In genomic region chr17:46193626-46194392, GRCh38 we compare ENCODE assay signal across 1 cellular context.
TF ChIP-seq lines count a peak whose summit lies in the region.

No MANE protein-coding gene starts in this region.

TF ChIP-seq in HepG2, 621 proteins besides CTCF, POLR2A, EP300 and RAD21 (continued from another document and continues in another):
- TF ChIP-seq REST (IDR thresholded peaks at IDR 0.05; ENCODE audit: borderline replicate concordance in 1 of 2, low read depth in 1 of 2, low read length in 2 of 2) = peak in 1 of 2 experiments; percentile 29; a peak in 1 of 4 replicates
- TF ChIP-seq ZNF432 (CRISPR knock-in tag; IDR thresholded peaks at IDR 0.05; ENCODE audit: borderline replicate concordance) = no peak
- peak; percentile 45; the same call in 1 of the 2 replicates for TF ChIP-seq ZC3H4 (CRISPR knock-in tag; IDR thresholded peaks at IDR 0.05; ENCODE audit: borderline replicate concordance)
- TF ChIP-seq ZBED4 (CRISPR knock-in tag; IDR thresholded peaks at IDR 0.05; ENCODE audit: borderline replicate concordance) = peak; percentile 60
- peak; percentile 99 for TF ChIP-seq ZNF501 (CRISPR knock-in tag; IDR thresholded peaks at IDR 0.05)
- TF ChIP-seq TAF1 (CRISPR knock-in tag; IDR thresholded peaks at IDR 0.05) = peak; percentile 79
- TF ChIP-seq ZNF713 (CRISPR knock-in tag; IDR thresholded peaks at IDR 0.05) = peak; percentile 87; the same call in 1 of the 2 replicates
- no peak for TF ChIP-seq MLLT10 (CRISPR knock-in tag; IDR thresholded peaks at IDR 0.05)
- peak; percentile 49; the same call in 1 of the 2 replicates for TF ChIP-seq PRDM15 (CRISPR knock-in tag; IDR thresholded peaks at IDR 0.05)
- TF ChIP-seq, protein P1, sequence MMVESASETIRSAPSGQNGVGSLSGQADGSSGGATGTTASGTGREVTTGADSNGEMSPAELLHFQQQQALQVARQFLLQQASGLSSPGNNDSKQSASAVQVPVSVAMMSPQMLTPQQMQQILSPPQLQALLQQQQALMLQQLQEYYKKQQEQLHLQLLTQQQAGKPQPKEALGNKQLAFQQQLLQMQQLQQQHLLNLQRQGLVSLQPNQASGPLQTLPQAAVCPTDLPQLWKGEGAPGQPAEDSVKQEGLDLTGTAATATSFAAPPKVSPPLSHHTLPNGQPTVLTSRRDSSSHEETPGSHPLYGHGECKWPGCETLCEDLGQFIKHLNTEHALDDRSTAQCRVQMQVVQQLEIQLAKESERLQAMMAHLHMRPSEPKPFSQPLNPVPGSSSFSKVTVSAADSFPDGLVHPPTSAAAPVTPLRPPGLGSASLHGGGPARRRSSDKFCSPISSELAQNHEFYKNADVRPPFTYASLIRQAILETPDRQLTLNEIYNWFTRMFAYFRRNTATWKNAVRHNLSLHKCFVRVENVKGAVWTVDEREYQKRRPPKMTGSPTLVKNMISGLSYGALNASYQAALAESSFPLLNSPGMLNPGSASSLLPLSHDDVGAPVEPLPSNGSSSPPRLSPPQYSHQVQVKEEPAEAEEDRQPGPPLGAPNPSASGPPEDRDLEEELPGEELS (CRISPR knock-in tag; IDR thresholded peaks at IDR 0.05) = peak; percentile 76
- no peak for TF ChIP-seq ZKSCAN5 (CRISPR knock-in tag; IDR thresholded peaks at IDR 0.05)
- TF ChIP-seq TEF (CRISPR knock-in tag; IDR thresholded peaks at IDR 0.05) = no peak; the same call in 1 of the 2 replicates
- TF ChIP-seq ZNF574 (CRISPR knock-in tag; IDR thresholded peaks at IDR 0.05) = peak; percentile 89
- peak; percentile 95 for TF ChIP-seq HCFC1 (IDR thresholded peaks at IDR 0.05; ENCODE audit: low read depth, low read length)
- TF ChIP-seq ZNF337 (CRISPR knock-in tag; IDR thresholded peaks at IDR 0.05; ENCODE audit: borderline replicate concordance, low read depth) = peak; percentile 85; the same call in 1 of the 2 replicates
- no peak for TF ChIP-seq NONO (IDR thresholded peaks at IDR 0.05)
- TF ChIP-seq NONO (CRISPR knock-in tag; conservative IDR thresholded peaks at IDR 0.05) = peak; percentile 92
- peak; percentile 79 for TF ChIP-seq ERF (CRISPR knock-in tag; IDR thresholded peaks at IDR 0.05)
- no peak for TF ChIP-seq ZNF816 (CRISPR knock-in tag; IDR thresholded peaks at IDR 0.05; ENCODE audit: borderline replicate concordance)
- no peak for TF ChIP-seq GPN1 (CRISPR knock-in tag; IDR thresholded peaks at IDR 0.05; ENCODE audit: borderline replicate concordance)
- TF ChIP-seq ZNF878 (CRISPR knock-in tag; IDR thresholded peaks at IDR 0.05) = no peak
- TF ChIP-seq HDAC2 (CRISPR knock-in tag; IDR thresholded peaks at IDR 0.05) = peak; percentile 56
- TF ChIP-seq FLYWCH1 (CRISPR knock-in tag; IDR thresholded peaks at IDR 0.05) = 0 out of 2 replicates have a peak, but pooled peaks have one; percentile 54
- peak; percentile 56; the same call in 1 of the 2 replicates for TF ChIP-seq ZKSCAN8 (CRISPR knock-in tag; IDR thresholded peaks at IDR 0.05; ENCODE audit: borderline replicate concordance)
- TF ChIP-seq, protein P2, sequence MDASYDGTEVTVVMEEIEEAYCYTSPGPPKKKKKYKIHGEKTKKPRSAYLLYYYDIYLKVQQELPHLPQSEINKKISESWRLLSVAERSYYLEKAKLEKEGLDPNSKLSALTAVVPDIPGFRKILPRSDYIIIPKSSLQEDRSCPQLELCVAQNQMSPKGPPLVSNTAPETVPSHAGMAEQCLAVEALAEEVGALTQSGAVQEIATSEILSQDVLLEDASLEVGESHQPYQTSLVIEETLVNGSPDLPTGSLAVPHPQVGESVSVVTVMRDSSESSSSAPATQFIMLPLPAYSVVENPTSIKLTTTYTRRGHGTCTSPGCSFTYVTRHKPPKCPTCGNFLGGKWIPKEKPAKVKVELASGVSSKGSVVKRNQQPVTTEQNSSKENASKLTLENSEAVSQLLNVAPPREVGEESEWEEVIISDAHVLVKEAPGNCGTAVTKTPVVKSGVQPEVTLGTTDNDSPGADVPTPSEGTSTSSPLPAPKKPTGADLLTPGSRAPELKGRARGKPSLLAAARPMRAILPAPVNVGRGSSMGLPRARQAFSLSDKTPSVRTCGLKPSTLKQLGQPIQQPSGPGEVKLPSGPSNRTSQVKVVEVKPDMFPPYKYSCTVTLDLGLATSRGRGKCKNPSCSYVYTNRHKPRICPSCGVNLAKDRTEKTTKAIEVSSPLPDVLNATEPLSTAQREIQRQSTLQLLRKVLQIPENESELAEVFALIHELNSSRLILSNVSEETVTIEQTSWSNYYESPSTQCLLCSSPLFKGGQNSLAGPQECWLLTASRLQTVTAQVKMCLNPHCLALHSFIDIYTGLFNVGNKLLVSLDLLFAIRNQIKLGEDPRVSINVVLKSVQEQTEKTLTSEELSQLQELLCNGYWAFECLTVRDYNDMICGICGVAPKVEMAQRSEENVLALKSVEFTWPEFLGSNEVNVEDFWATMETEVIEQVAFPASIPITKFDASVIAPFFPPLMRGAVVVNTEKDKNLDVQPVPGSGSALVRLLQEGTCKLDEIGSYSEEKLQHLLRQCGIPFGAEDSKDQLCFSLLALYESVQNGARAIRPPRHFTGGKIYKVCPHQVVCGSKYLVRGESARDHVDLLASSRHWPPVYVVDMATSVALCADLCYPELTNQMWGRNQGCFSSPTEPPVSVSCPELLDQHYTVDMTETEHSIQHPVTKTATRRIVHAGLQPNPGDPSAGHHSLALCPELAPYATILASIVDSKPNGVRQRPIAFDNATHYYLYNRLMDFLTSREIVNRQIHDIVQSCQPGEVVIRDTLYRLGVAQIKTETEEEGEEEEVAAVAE (CRISPR knock-in tag; IDR thresholded peaks at IDR 0.05; ENCODE audit: borderline replicate concordance) = peak; percentile 58; the same call in 1 of the 2 replicates
- 0 out of 2 replicates have a peak, but pooled peaks have one; percentile 65 for TF ChIP-seq HNRNPL (IDR thresholded peaks at IDR 0.05; ENCODE audit: low read depth, low read length)
- no peak for TF ChIP-seq ZNF24 (IDR thresholded peaks at IDR 0.05)
- TF ChIP-seq ZNF33A (CRISPR knock-in tag; IDR thresholded peaks at IDR 0.05; ENCODE audit: borderline replicate concordance) = no peak; the same call in 1 of the 2 replicates
- TF ChIP-seq, protein P3, sequence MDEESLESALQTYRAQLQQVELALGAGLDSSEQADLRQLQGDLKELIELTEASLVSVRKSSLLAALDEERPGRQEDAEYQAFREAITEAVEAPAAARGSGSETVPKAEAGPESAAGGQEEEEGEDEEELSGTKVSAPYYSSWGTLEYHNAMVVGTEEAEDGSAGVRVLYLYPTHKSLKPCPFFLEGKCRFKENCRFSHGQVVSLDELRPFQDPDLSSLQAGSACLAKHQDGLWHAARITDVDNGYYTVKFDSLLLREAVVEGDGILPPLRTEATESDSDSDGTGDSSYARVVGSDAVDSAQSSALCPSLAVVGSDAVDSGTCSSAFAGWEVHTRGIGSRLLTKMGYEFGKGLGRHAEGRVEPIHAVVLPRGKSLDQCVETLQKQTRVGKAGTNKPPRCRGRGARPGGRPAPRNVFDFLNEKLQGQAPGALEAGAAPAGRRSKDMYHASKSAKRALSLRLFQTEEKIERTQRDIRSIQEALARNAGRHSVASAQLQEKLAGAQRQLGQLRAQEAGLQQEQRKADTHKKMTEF (CRISPR knock-in tag; IDR thresholded peaks at IDR 0.05) = peak; percentile 93
